18 cellular contexts compared by ENCODE assay signal in the genomic region with DNA sequence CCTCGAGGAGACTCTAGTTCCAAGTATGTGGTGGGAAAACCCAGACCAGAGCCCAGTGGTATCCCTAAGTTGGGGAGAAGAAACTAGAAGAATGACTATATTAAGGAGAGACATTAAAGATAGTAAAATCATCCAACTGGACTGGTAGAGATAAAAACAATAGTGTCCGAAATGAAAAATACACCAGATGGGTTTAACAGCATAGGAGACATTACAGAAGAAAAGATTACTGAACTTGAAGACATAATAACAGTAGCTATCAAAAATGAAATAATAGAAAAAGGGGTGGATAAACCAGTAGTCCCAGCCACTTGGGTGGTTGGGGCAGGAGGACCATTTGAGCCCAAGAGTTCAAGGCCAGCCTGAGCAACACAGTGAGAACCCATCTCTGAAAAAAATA. TPM values are rescaled to one million over a fixed set of nuclear protein-coding genes. Genes with fewer than 3 reads are reported as not detected.
DNase-seq lines count a peak whose midpoint lies in the region; ATAC-seq and TF ChIP-seq lines count a peak whose summit lies in the region.
"Had no signal": no experiment of that assay in that cellular context is flagged by ENCODE, and none has a peak within 500 bp of the region (broad histone marks: within the 10 kb centered on the region; RNA-seq: fewer than 3 reads in every experiment).

No MANE protein-coding gene starts in this region.

- H3K27ac Mint-ChIP-seq in activated B cell treated with CpG ODN at 0.5 μM for 24 hours, result peak overlapping the region; percentile 53
- H3K27ac Mint-ChIP-seq in stimulated activated memory B cell treated with anti-CD40 and anti-IgM and Interleukin-4, amounts not matched to agents 10 μg/mL and 1 μg/mL and 100 μg/mL, for 72 hours, result peak overlapping the region; percentile 54
- H3K27ac Mint-ChIP-seq: CD4-positive, CD25-positive, alpha-beta regulatory T cell; CD8-positive, alpha-beta T cell; GM23338; H9; HFFc6 had no signal

- no peak for TF ChIP-seq CTCF in HEK293 (tag by site-specific recombination; IDR thresholded peaks at IDR 0.05)
- TF ChIP-seq CTCF in activated B cell treated with CpG ODN at 0.5 μM for 24 hours (IDR thresholded peaks at IDR 0.05), result no peak
- no peak for TF ChIP-seq CTCF in coronary artery (IDR thresholded peaks at IDR 0.05)

- H3K27ac ChIP-seq in HEK293 (ENCODE audit: extremely low read depth, low read depth, low read length) (no peak overlapping the region), coronary artery (no peak overlapping the region)
- H3K27ac ChIP-seq: BLaER1, C4-2B had no signal

- no peaks in the 10 kb centered on the region for H3K9me3 ChIP-seq in HEK293 (ENCODE audit: control insufficient read depth, insufficient read depth, low read depth, low read length)

- H3K36me3 Mint-ChIP-seq in activated B cell treated with CpG ODN at 0.5 μM for 24 hours (ENCODE audit: low read depth), result peaks cover 50% of the 10 kb centered on the region
- H3K36me3 Mint-ChIP-seq in stimulated activated memory B cell treated with anti-CD40 and anti-IgM and Interleukin-4, amounts not matched to agents 10 μg/mL and 1 μg/mL and 100 μg/mL, for 72 hours, result peaks cover 24% of the 10 kb centered on the region

- H3K4me1 ChIP-seq in HEK293 (ENCODE audit: control insufficient read depth, insufficient read depth, low read length), result no peaks in the 10 kb centered on the region

- peaks cover 39% of the 10 kb centered on the region for H3K4me1 Mint-ChIP-seq in activated B cell treated with CpG ODN at 0.5 μM for 24 hours
- H3K4me1 Mint-ChIP-seq in stimulated activated memory B cell treated with anti-CD40 and anti-IgM and Interleukin-4, amounts not matched to agents 10 μg/mL and 1 μg/mL and 100 μg/mL, for 72 hours, result peaks cover 32% of the 10 kb centered on the region
- H3K4me1 Mint-ChIP-seq: CD4-positive, CD25-positive, alpha-beta regulatory T cell; GM23338; H9 had no signal

- no peaks in the 10 kb centered on the region for H3K27me3 Mint-ChIP-seq in activated B cell treated with CpG ODN at 0.5 μM for 24 hours
- no peaks in the 10 kb centered on the region for H3K27me3 Mint-ChIP-seq in stimulated activated memory B cell treated with anti-CD40 and anti-IgM and Interleukin-4, amounts not matched to agents 10 μg/mL and 1 μg/mL and 100 μg/mL, for 72 hours

- no peak overlapping the region for H3K4me3 ChIP-seq in HEK293 (ENCODE audit: low read depth, low read length)
- no peak overlapping the region for H3K4me3 ChIP-seq in coronary artery
- H3K4me3 ChIP-seq: BLaER1, GM12878, GM23338 had no signal

- ATAC-seq in activated B cell treated with CpG ODN at 0.5 μM for 24 hours (ENCODE audit: low read depth) (no peak), GM18498 (IDR thresholded peaks at IDR 0.05; ENCODE audit: unreplicated experiment) (no peak)
- ATAC-seq in stimulated activated memory B cell treated with anti-CD40 and anti-IgM and Interleukin-4, amounts not matched to agents 10 μg/mL and 1 μg/mL and 100 μg/mL, for 72 hours, result no peak
- ATAC-seq: CD8-positive, alpha-beta T cell; GM12878; GM23338; HCT116 had no signal

- no peak overlapping the region for H3K4me3 Mint-ChIP-seq in activated B cell treated with CpG ODN at 0.5 μM for 24 hours
- no peak overlapping the region for H3K4me3 Mint-ChIP-seq in stimulated activated memory B cell treated with anti-CD40 and anti-IgM and Interleukin-4, amounts not matched to agents 10 μg/mL and 1 μg/mL and 100 μg/mL, for 72 hours
- H3K4me3 Mint-ChIP-seq: CD4-positive, CD25-positive, alpha-beta regulatory T cell; CD8-positive, alpha-beta T cell; GM23338; H9; HFFc6 had no signal

- POLR2A ChIA-PET in HEK293 (lab: Yijun Ruan, JAX) (no interaction called here), activated B cell treated with CpG ODN at 0.5 μM for 24 hours (lab: Charles Lee) (interaction anchor here (0.6 to 2.8 kb wide), 3 partner anchors 25 to 61 kb away, joined by 3 to 15 read pairs (median 8); partner anchors contain the start of gene SMIM14)

- no peaks in the 10 kb centered on the region for H3K9me3 Mint-ChIP-seq in activated B cell treated with CpG ODN at 0.5 μM for 24 hours
- peaks cover 3% of the 10 kb centered on the region for H3K9me3 Mint-ChIP-seq in stimulated activated memory B cell treated with anti-CD40 and anti-IgM and Interleukin-4, amounts not matched to agents 10 μg/mL and 1 μg/mL and 100 μg/mL, for 72 hours
- H3K9me3 Mint-ChIP-seq: GM23338 had no signal

- no peak for DNase-seq in activated B cell treated with CpG ODN at 0.5 μM for 24 hours
- no peak for DNase-seq in stimulated activated CD4-positive, alpha-beta T cell treated with anti-CD3 and anti-CD28 coated beads, Interleukin-4, amount 100 ng/mL, for 24 hours
- DNase-seq in coronary artery (ENCODE audit: low spot score), result no peak
- DNase-seq: Caco-2; CD4-positive, CD25-positive, alpha-beta regulatory T cell; CD8-positive, alpha-beta T cell; DMS153; DND-41; H9; HFFc6 had no signal

- CTCF ChIA-PET in HEK293 (lab: Yijun Ruan, JAX) (no interaction called here), activated B cell treated with CpG ODN at 0.5 μM for 24 hours (lab: Charles Lee) (no interaction called here)

- intact Hi-C loops in activated B cell treated with CpG ODN at 0.5 μM for 24 hours (cut with micrococcal nuclease), result loop anchor here (5.0 kb wide), 2 partner anchors 39 to 91 kb away; partner anchors contain the start of gene UBE2K

- H3K36me3 ChIP-seq in HEK293 (ENCODE audit: control insufficient read depth in 2 of 2, insufficient read depth in 1 of 2, low read length in 2 of 2), result no peaks in the 10 kb centered on the region

TF ChIP-seq in HEK293, 187 proteins besides CTCF, POLR2A, EP300 and RAD21:
- TF ChIP-seq RBAK (tag by site-specific recombination; IDR thresholded peaks at IDR 0.05), result no peak
- peak; percentile 49 for TF ChIP-seq SETDB1 (IDR thresholded peaks at IDR 0.05; ENCODE audit: insufficient read length, low read length)

RNA-seq across cellular contexts. Expression of gene SMIM14, which starts 31.9 kb away (rescaled TPM):
- total RNA-seq in activated B cell treated with CpG ODN at 0.5 μM for 24 hours, result 83.1 and 86.5 TPM in 2 replicates
